ENCODE assay signal across 8 cellular contexts in the genomic region with DNA sequence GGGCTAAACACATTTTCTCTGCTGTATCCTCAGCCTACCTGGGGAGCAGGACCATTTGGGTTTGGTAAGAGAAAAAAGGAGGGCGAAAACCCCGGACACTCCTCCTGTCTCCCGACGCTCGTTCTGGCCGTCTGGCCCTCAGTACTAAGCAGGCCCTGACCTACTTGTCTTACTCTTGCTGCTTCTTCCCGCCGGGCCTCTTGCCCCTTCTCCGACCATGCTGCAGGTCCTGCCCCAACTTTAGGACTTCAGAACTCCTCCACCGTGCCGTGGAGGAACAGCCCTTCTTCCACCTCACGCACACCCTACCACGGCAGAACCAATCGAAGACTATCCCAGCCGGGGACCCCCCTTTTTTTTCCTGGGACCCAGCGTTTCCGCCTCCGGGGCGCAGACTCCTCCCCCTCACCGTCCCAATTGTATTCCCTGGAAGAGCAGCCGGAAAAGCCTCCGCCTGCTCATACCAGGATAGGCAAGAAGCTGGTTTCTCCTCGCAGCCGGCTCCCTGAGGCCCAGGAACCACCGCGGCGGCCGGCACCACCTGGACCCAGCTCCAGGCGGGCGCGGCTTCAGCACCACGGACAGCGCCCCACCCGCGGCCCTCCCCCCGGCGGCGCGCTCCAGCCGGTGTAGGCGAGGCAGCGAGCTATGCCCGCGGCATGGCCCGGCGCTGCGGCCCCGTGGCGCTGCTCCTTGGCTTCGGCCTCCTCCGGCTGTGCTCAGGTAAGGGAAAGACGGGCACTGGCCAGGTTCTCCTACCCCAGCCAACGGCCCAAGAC. TPM values are rescaled to one million over a fixed set of nuclear protein-coding genes. Genes with fewer than 3 reads are reported as not detected.
DNase-seq lines count a peak whose midpoint lies in the region; ATAC-seq and TF ChIP-seq lines count a peak whose summit lies in the region.

A gene with protein sequence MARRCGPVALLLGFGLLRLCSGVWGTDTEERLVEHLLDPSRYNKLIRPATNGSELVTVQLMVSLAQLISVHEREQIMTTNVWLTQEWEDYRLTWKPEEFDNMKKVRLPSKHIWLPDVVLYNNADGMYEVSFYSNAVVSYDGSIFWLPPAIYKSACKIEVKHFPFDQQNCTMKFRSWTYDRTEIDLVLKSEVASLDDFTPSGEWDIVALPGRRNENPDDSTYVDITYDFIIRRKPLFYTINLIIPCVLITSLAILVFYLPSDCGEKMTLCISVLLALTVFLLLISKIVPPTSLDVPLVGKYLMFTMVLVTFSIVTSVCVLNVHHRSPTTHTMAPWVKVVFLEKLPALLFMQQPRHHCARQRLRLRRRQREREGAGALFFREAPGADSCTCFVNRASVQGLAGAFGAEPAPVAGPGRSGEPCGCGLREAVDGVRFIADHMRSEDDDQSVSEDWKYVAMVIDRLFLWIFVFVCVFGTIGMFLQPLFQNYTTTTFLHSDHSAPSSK (plus strand): TSS at position 393 of the 779 bp plus-strand sequence. CDS start 267 bp downstream, at position 660.

- peaks cover 8% of the 10 kb centered on the region for H3K4me1 Mint-ChIP-seq in activated CD4-positive, alpha-beta T cell treated with anti-CD3 and anti-CD28 coated beads, Interleukin-2, amount 10 ng/mL, durations not matched to agents 7 days and 5 days
- peaks cover 12% of the 10 kb centered on the region for H3K4me1 Mint-ChIP-seq in dendritic cell treated with granulocyte-macrophage colony-stimulating factor and Interleukin-4, amounts not matched to agents 40 ng/mL and 50 ng/mL, for 4 days (ENCODE audit: low read depth)

- CTCF ChIA-PET in activated CD4-positive, alpha-beta T cell treated with anti-CD3 and anti-CD28 coated beads, Interleukin-2, amount 10 ng/mL, durations not matched to agents 7 days and 5 days (lab: Charles Lee), result interaction anchor here (0.5 to 1.3 kb wide), 7 partner anchors 8 to 483 kb away, joined by 3 to 5 read pairs (median 4); a partner anchor contains a TSS

- no peaks in the 10 kb centered on the region for H3K36me3 Mint-ChIP-seq in activated CD4-positive, alpha-beta T cell treated with anti-CD3 and anti-CD28 coated beads, Interleukin-2, amount 10 ng/mL, durations not matched to agents 7 days and 5 days (ENCODE audit: low read depth)
- H3K36me3 Mint-ChIP-seq in dendritic cell treated with granulocyte-macrophage colony-stimulating factor and Interleukin-4, amounts not matched to agents 40 ng/mL and 50 ng/mL, for 4 days (ENCODE audit: low read depth), result no peaks in the 10 kb centered on the region

- no peaks in the 10 kb centered on the region for H3K9me3 ChIP-seq in GM23248 (ENCODE audit: low read depth)
- no peaks in the 10 kb centered on the region for H3K9me3 ChIP-seq in lower lobe of right lung

- H3K36me3 ChIP-seq in GM23248 (ENCODE audit: low read depth) (no peaks in the 10 kb centered on the region), lower lobe of right lung (no peaks in the 10 kb centered on the region)

- TF ChIP-seq CTCF in lower lobe of right lung (IDR thresholded peaks at IDR 0.05), result no peak

- in situ Hi-C loops in GM23248 (cut with MboI), result loop anchor here (10.0 kb wide), 1 partner anchor 317 kb away; no protein-coding TSS in a partner anchor

- no peaks in the 10 kb centered on the region for H3K79me2 ChIP-seq in GM23248 (ENCODE audit: insufficient read depth)

- peaks cover 21% of the 10 kb centered on the region for H3K27me3 Mint-ChIP-seq in activated CD4-positive, alpha-beta T cell treated with anti-CD3 and anti-CD28 coated beads, Interleukin-2, amount 10 ng/mL, durations not matched to agents 7 days and 5 days
- H3K27me3 Mint-ChIP-seq in dendritic cell treated with granulocyte-macrophage colony-stimulating factor and Interleukin-4, amounts not matched to agents 40 ng/mL and 50 ng/mL, for 4 days, result peaks cover 52% of the 10 kb centered on the region

- POLR2A ChIA-PET in activated CD4-positive, alpha-beta T cell treated with anti-CD3 and anti-CD28 coated beads, Interleukin-2, amount 10 ng/mL, durations not matched to agents 7 days and 5 days (lab: Charles Lee), result interaction anchor here (0.7 kb wide), 1 partner anchor 369 kb away, joined by 3 read pairs; a partner anchor contains a TSS

- peak; percentile 22 for DNase-seq in A172 (ENCODE audit: low spot score)
- peak; percentile 72 for DNase-seq in GM23248
- peak; percentile 84 for DNase-seq in NCI-H2227 (lab: John Stamatoyannopoulos, UW; ENCODE audit: unreplicated experiment)
- peak; percentile 75 for DNase-seq in activated CD4-positive, alpha-beta T cell treated with anti-CD3 and anti-CD28 coated beads, Interleukin-2, amount 10 ng/mL, durations not matched to agents 7 days and 5 days
- peak; percentile 75 for DNase-seq in lower lobe of right lung
- DNase-seq in stimulated activated CD4-positive, alpha-beta T cell treated with anti-CD3 and anti-CD28 coated beads, TNF-alpha, amount 100 ng/mL, for 24 hours (ENCODE audit: low read depth in 3 of 3), result peak; percentile 38 to 70 (median 59)

- H2AFZ ChIP-seq in GM23248, result no peak within 1 kb of the TSS

- no peak within 1 kb of the TSS for H3K9ac ChIP-seq in GM23248

- intact Hi-C loops in dendritic cell treated with granulocyte-macrophage colony-stimulating factor and Interleukin-4, amounts not matched to agents 40 ng/mL and 50 ng/mL, for 4 days (cut with micrococcal nuclease), result no loop called here
- intact Hi-C loops in lower lobe of right lung (cut with DNase I), result no loop called here

- no peaks in the 10 kb centered on the region for H3K9me3 Mint-ChIP-seq in activated CD4-positive, alpha-beta T cell treated with anti-CD3 and anti-CD28 coated beads, Interleukin-2, amount 10 ng/mL, durations not matched to agents 7 days and 5 days
- no peaks in the 10 kb centered on the region for H3K9me3 Mint-ChIP-seq in dendritic cell treated with granulocyte-macrophage colony-stimulating factor and Interleukin-4, amounts not matched to agents 40 ng/mL and 50 ng/mL, for 4 days

- H3K4me3 Mint-ChIP-seq in activated CD4-positive, alpha-beta T cell treated with anti-CD3 and anti-CD28 coated beads, Interleukin-2, amount 10 ng/mL, durations not matched to agents 7 days and 5 days, result no peak within 1 kb of the TSS
- peak within 1 kb of the TSS; percentile 24 for H3K4me3 Mint-ChIP-seq in dendritic cell treated with granulocyte-macrophage colony-stimulating factor and Interleukin-4, amounts not matched to agents 40 ng/mL and 50 ng/mL, for 4 days

- peak; percentile 96 to 97 for ATAC-seq in lower lobe of right lung
- ATAC-seq in HG03039 (IDR thresholded peaks at IDR 0.05; ENCODE audit: unreplicated experiment), result no peak

- peak within 1 kb of the TSS; percentile 60 for H3K4me2 ChIP-seq in GM23248 (ENCODE audit: unreplicated experiment)

- no peaks in the 10 kb centered on the region for H3F3A ChIP-seq in GM23248 (ENCODE audit: insufficient read depth)

- H3K4me1 ChIP-seq in GM23248 (ENCODE audit: insufficient read depth), result no peaks in the 10 kb centered on the region
- H3K4me1 ChIP-seq in lower lobe of right lung, result peaks cover 10% of the 10 kb centered on the region

- no peak within 1 kb of the TSS for H3K27ac Mint-ChIP-seq in activated CD4-positive, alpha-beta T cell treated with anti-CD3 and anti-CD28 coated beads, Interleukin-2, amount 10 ng/mL, durations not matched to agents 7 days and 5 days
- no peak within 1 kb of the TSS for H3K27ac Mint-ChIP-seq in dendritic cell treated with granulocyte-macrophage colony-stimulating factor and Interleukin-4, amounts not matched to agents 40 ng/mL and 50 ng/mL, for 4 days

- H3K27me3 ChIP-seq in GM23248 (replicated peaks; ENCODE audit: insufficient read depth), result peaks cover 8% of the 10 kb centered on the region
- peaks cover 25% of the 10 kb centered on the region for H3K27me3 ChIP-seq in lower lobe of right lung (ENCODE audit: low read depth)

- H3K9me2 ChIP-seq in GM23248 (ENCODE audit: insufficient read depth), result no peaks in the 10 kb centered on the region

- H3K4me3 ChIP-seq in GM23248 (peak within 1 kb of the TSS; percentile 60), lower lobe of right lung (peak within 1 kb of the TSS; percentile 28)

- WGBS in GM23248 (ENCODE audit: low coverage in 1 of 2, low lambda C conversion rate in 2 of 2, missing lambda C conversion rate in 2 of 2), 2 experiments, result 1 to 4% methylated on average over 38 to 48 of the region's 53 CpGs

- H3K27ac ChIP-seq in GM23248 (no peak within 1 kb of the TSS), lower lobe of right lung (no peak within 1 kb of the TSS)

- H4K20me1 ChIP-seq in GM23248 (ENCODE audit: insufficient read depth), result no peaks in the 10 kb centered on the region

RNA-seq across cellular contexts. Expression of the gene that starts here (rescaled TPM):
- total RNA-seq in A172 (2014; rRNA removed; shearing (Covaris generic)), result not detected in 2 replicates
- total RNA-seq in GM23248 (2014; rRNA removed; shearing (Covaris generic)), result not detected in 2 replicates
- polyA plus RNA-seq in GM23248 (2016; fragmentation: Nextera tagmentation; extraction: Ambion mirVana), result not detected in 2 replicates
- total RNA-seq in activated CD4-positive, alpha-beta T cell treated with anti-CD3 and anti-CD28 coated beads, Interleukin-2, amount 10 ng/mL, durations not matched to agents 7 days and 5 days, result not detected
- total RNA-seq in lower lobe of right lung, result not detected

Comparison
In these comparisons a context has a peak if more than half of its experiments do, and no peak if none do; other contexts are left out.
1. Peak in DNase-seq in A172; RNA of the gene not detected or under 1 TPM.
2. Peak in DNase-seq, H3K4me3 ChIP-seq and H3K4me2 ChIP-seq in GM23248; RNA of the gene not detected or under 1 TPM.
3. Peak in DNase-seq in activated CD4-positive, alpha-beta T cell treated with anti-CD3 and anti-CD28 coated beads, Interleukin-2, amount 10 ng/mL, durations not matched to agents 7 days and 5 days; RNA of the gene not detected or under 1 TPM.
4. Peak in DNase-seq, ATAC-seq and H3K4me3 ChIP-seq in lower lobe of right lung; RNA of the gene not detected or under 1 TPM.
5. DNase-seq: peak in every context shown above with its lines; median percentile 84 in NCI-H2227; 75 in activated CD4-positive, alpha-beta T cell treated with anti-CD3 and anti-CD28 coated beads, Interleukin-2, amount 10 ng/mL, durations not matched to agents 7 days and 5 days; 75 in lower lobe of right lung; 72 in GM23248; 59 in stimulated activated CD4-positive, alpha-beta T cell treated with anti-CD3 and anti-CD28 coated beads, TNF-alpha, amount 100 ng/mL, for 24 hours; 22 in A172.